Comparison of ENCODE assay signal across 25 cellular contexts in genomic region chr13:66774046-66774445, GRCh38.
"Had no signal": no experiment of that assay in that cellular context is flagged by ENCODE, and none has a peak within 500 bp of the region (broad histone marks: within the 10 kb centered on the region; RNA-seq: fewer than 3 reads in every experiment).

No MANE protein-coding gene starts in this region.

- H3K27me3 ChIP-seq: stomach, tibial artery, upper lobe of right lung had no signal

- DNase-seq: islet precursor cell; left ventricle myocardium inferior; midbrain; mucosa of descending colon; naive thymus-derived CD4-positive, alpha-beta T cell; nucleus accumbens; pancreas; retina; right cardiac atrium; stimulated activated CD4-positive, alpha-beta T cell treated with anti-CD3 and anti-CD28 coated beads, Interleukin-12 subunit alpha, Interleukin-12 subunit beta, amount 100 ng/mL, for 4 hours; stimulated activated CD4-positive, alpha-beta T cell treated with anti-CD3 and anti-CD28 coated beads, Interleukin-15, amount 100 ng/mL, for 24 hours; stimulated activated CD4-positive, alpha-beta T cell treated with anti-CD3 and anti-CD28 coated beads, Interleukin-2, amount 100 ng/mL, for 24 hours; stimulated activated CD4-positive, alpha-beta T cell treated with anti-CD3 and anti-CD28 coated beads, Interleukin-4, amount 100 ng/mL, for 1 hour; stimulated activated naive B cell treated with anti-CD40 and anti-IgM and Interleukin-4, amounts not matched to agents 10 μg/mL and 1 μg/mL and 100 μg/mL, for 72 hours; stimulated activated naive CD8-positive, alpha-beta T cell treated with anti-CD3 and anti-CD28 coated beads, Interleukin-15, Interleukin-2, amounts not matched to agents 100 U/mL and 50 U/mL, for 24 hours; stomach; tibial artery; trophoblast cell; upper lobe of right lung had no signal

- H3K9me3 ChIP-seq: left ventricle myocardium inferior, mucosa of descending colon, pancreas, prostate gland, stomach, thoracic aorta, tibial artery, upper lobe of right lung had no signal

- H3K4me3 ChIP-seq: left ventricle myocardium inferior, lung, mucosa of descending colon, pancreas, prostate gland, skin epidermis, stomach, thoracic aorta, tibial artery, upper lobe of right lung had no signal

- ATAC-seq: mucosa of descending colon; naive thymus-derived CD4-positive, alpha-beta T cell; natural killer cell treated with Interleukin-12 subunit alpha and Interleukin-12 subunit beta and Interleukin-15 and Interleukin-18, amount 100 ng/mL, for 72 hours; pancreas; right cardiac atrium; sciatic nerve; stimulated activated naive B cell treated with anti-CD40 and anti-IgM and Interleukin-4, amounts not matched to agents 10 μg/mL and 1 μg/mL and 100 μg/mL, for 72 hours; stimulated activated naive CD8-positive, alpha-beta T cell treated with anti-CD3 and anti-CD28 coated beads, Interleukin-15, Interleukin-2, amounts not matched to agents 100 U/mL and 50 U/mL, for 24 hours; upper lobe of right lung had no signal

- H3K36me3 ChIP-seq: left ventricle myocardium inferior, pancreas, prostate gland, stomach, thoracic aorta, tibial artery, upper lobe of right lung had no signal

- H3K27ac ChIP-seq: left ventricle myocardium inferior, pancreas, prostate gland, skin epidermis, stomach, thoracic aorta, tibial artery, upper lobe of right lung had no signal

- H3K4me1 ChIP-seq: left ventricle myocardium inferior, pancreas, prostate gland, stomach, tibial artery, upper lobe of right lung had no signal
